Comparison of ENCODE assay signal across 2 cellular contexts in genomic region chr15:80587816-80588456, GRCh38.
TF ChIP-seq lines count a peak whose summit lies in the region.

No MANE protein-coding gene starts in this region.

TF ChIP-seq in SK-N-SH, 30 proteins besides CTCF, POLR2A, EP300 and RAD21 (continued from another document):
- TF ChIP-seq RCOR1 (IDR thresholded peaks at IDR 0.05; ENCODE audit: low read length): no peak
- TF ChIP-seq RXRA (IDR thresholded peaks at IDR 0.05; ENCODE audit: borderline replicate concordance, low read depth): no peak

TF ChIP-seq in SK-N-SH treated with all-trans-retinoic acid at 6 μM for 48 hours, 23 proteins besides CTCF, POLR2A, EP300 and RAD21 (continued from another document):
- TF ChIP-seq CSRNP3 (CRISPR knock-in tag; IDR thresholded peaks at IDR 0.05) (no peak), BACH2 (CRISPR knock-in tag; IDR thresholded peaks at IDR 0.05; ENCODE audit: borderline replicate concordance) (no peak), TCF4 (CRISPR knock-in tag; IDR thresholded peaks at IDR 0.05; ENCODE audit: borderline replicate concordance) (no peak), ZC3H10 (CRISPR knock-in tag; IDR thresholded peaks at IDR 0.05) (no peak), SNAI2 (CRISPR knock-in tag; IDR thresholded peaks at IDR 0.05) (no peak), ISL1 (CRISPR knock-in tag; IDR thresholded peaks at IDR 0.05) (no peak), ARNTL (CRISPR knock-in tag; IDR thresholded peaks at IDR 0.05; ENCODE audit: borderline replicate concordance, low read depth) (no peak), OSR1 (CRISPR knock-in tag; IDR thresholded peaks at IDR 0.05) (no peak), ZNF565 (CRISPR knock-in tag; conservative IDR thresholded peaks at IDR 0.05; ENCODE audit: low read depth) (no peak)
